Comparison of ENCODE assay signal across 27 cellular contexts in the genomic region with DNA sequence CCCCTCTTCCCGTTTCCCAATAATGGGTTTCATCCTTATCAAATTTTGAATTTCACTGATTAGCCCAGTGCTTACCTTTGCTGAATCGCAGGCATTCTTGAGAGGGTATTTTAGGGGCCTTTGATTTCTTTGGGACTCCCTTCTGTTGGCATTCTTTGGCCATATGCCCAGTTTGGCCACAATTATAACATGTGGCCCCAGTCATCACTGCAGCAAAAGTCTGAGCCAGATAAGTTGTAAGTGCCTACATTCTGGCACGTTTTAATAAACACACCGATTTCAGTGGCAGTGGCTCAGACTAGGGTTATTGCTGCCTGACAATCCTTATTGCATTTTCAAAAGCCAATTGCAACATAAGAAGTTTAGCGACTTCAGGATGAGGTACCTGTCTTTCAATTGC. TPM values are rescaled to one million over a fixed set of nuclear protein-coding genes. Genes with fewer than 3 reads are reported as not detected.
"Had no signal": no experiment of that assay in that cellular context is flagged by ENCODE, and none has a peak within 500 bp of the region (broad histone marks: within the 10 kb centered on the region; RNA-seq: fewer than 3 reads in every experiment).

No MANE protein-coding gene starts in this region.

- H3K27me3 ChIP-seq: colonic mucosa, esophagus muscularis mucosa, foreskin keratinocyte, gastroesophageal sphincter, heart left ventricle, left lung, right atrium auricular region, testis, tibial artery had no signal

- H3K4me3 Mint-ChIP-seq: dendritic cell treated with granulocyte-macrophage colony-stimulating factor and Interleukin-4, amounts not matched to agents 40 ng/mL and 50 ng/mL, for 4 days; mesothelial cell of epicardium; naive thymus-derived CD4-positive, alpha-beta T cell; nephron progenitor cell; stimulated activated effector memory CD8-positive, alpha-beta T cell treated with anti-CD3 and anti-CD28 coated beads, Interleukin-12 subunit alpha, Interleukin-12 subunit beta, amount 100 ng/mL, for 72 hours; type B pancreatic cell had no signal

- H3K27ac ChIP-seq: colonic mucosa, esophagus muscularis mucosa, foreskin keratinocyte, gastroesophageal sphincter, heart left ventricle, left lung, prostate gland, right atrium auricular region, testis, tibial artery had no signal

- H3K4me3 ChIP-seq: colonic mucosa, esophagus muscularis mucosa, gastroesophageal sphincter, heart left ventricle, left lung, mucosa of descending colon, prostate gland, right atrium auricular region, testis, tibial artery had no signal

- ATAC-seq: foreskin keratinocyte; gastroesophageal sphincter; heart left ventricle; left cardiac atrium; left lung; mucosa of descending colon; naive thymus-derived CD4-positive, alpha-beta T cell; sciatic nerve; stimulated activated effector memory CD8-positive, alpha-beta T cell treated with anti-CD3 and anti-CD28 coated beads, Interleukin-12 subunit alpha, Interleukin-12 subunit beta, amount 100 ng/mL, for 72 hours had no signal

- H3K4me1 ChIP-seq: colonic mucosa, esophagus muscularis mucosa, foreskin keratinocyte, gastroesophageal sphincter, heart left ventricle, left lung, prostate gland, right atrium auricular region, testis, tibial artery had no signal

- H3K4me1 Mint-ChIP-seq: mesothelial cell of epicardium; naive thymus-derived CD4-positive, alpha-beta T cell; nephron progenitor cell; stimulated activated effector memory CD8-positive, alpha-beta T cell treated with anti-CD3 and anti-CD28 coated beads, Interleukin-12 subunit alpha, Interleukin-12 subunit beta, amount 100 ng/mL, for 72 hours had no signal

- H3K9me3 ChIP-seq: colonic mucosa, esophagus muscularis mucosa, gastroesophageal sphincter, prostate gland, right atrium auricular region, testis, tibial artery had no signal

- H3K27me3 Mint-ChIP-seq: dendritic cell treated with granulocyte-macrophage colony-stimulating factor and Interleukin-4, amounts not matched to agents 40 ng/mL and 50 ng/mL, for 4 days; naive thymus-derived CD4-positive, alpha-beta T cell; type B pancreatic cell had no signal

- H3K9me3 Mint-ChIP-seq: stimulated activated effector memory CD8-positive, alpha-beta T cell treated with anti-CD3 and anti-CD28 coated beads, Interleukin-12 subunit alpha, Interleukin-12 subunit beta, amount 100 ng/mL, for 72 hours had no signal

- H3K36me3 Mint-ChIP-seq: mesothelial cell of epicardium; stimulated activated effector memory CD8-positive, alpha-beta T cell treated with anti-CD3 and anti-CD28 coated beads, Interleukin-12 subunit alpha, Interleukin-12 subunit beta, amount 100 ng/mL, for 72 hours; type B pancreatic cell had no signal

- DNase-seq: colonic mucosa; effector CD8-positive, alpha-beta T cell; foreskin keratinocyte; heart left ventricle; hippocampal formation; left cardiac atrium; left lung; mesenchymal stem cell; mucosa of descending colon; naive thymus-derived CD4-positive, alpha-beta T cell; nephron progenitor cell; nucleus accumbens; stimulated activated CD4-positive, alpha-beta T cell treated with anti-CD3 and anti-CD28 coated beads, Interleukin-2, amount 100 ng/mL, for 24 hours; stimulated activated CD4-positive, alpha-beta T cell treated with anti-CD3 and anti-CD28 coated beads, Interleukin-4, amount 100 ng/mL, for 24 hours; stimulated activated naive CD4-positive, alpha-beta T cell treated with Interleukin-2 at 50 U/mL for 16 hours; substantia nigra; testis; tibial artery had no signal

- H3K27ac Mint-ChIP-seq: dendritic cell treated with granulocyte-macrophage colony-stimulating factor and Interleukin-4, amounts not matched to agents 40 ng/mL and 50 ng/mL, for 4 days; mesothelial cell of epicardium; naive thymus-derived CD4-positive, alpha-beta T cell; nephron progenitor cell; stimulated activated effector memory CD8-positive, alpha-beta T cell treated with anti-CD3 and anti-CD28 coated beads, Interleukin-12 subunit alpha, Interleukin-12 subunit beta, amount 100 ng/mL, for 72 hours; type B pancreatic cell had no signal

- H3K36me3 ChIP-seq: colonic mucosa, esophagus muscularis mucosa, gastroesophageal sphincter, heart left ventricle, left lung, prostate gland, right atrium auricular region, tibial artery had no signal

RNA-seq across cellular contexts. Expression of gene ZNF726, which starts 41.4 kb away (rescaled TPM):
- total RNA-seq: right atrium auricular region had no signal
